Comparison of ENCODE assay signal across 17 cellular contexts in genomic region chr3:30344288-30344687, GRCh38.
DNase-seq lines count a peak whose midpoint lies in the region; ATAC-seq, FAIRE-seq and TF ChIP-seq lines count a peak whose summit lies in the region.
"Had no signal": no experiment of that assay in that cellular context is flagged by ENCODE, and none has a peak within 500 bp of the region (broad histone marks: within the 10 kb centered on the region; RNA-seq: fewer than 3 reads in every experiment).

No MANE protein-coding gene starts in this region.

- whole genome bisulfite sequencing in HepG2 (ENCODE audit: low lambda C conversion rate), result 85% methylated on average over 1 of the region's 1 CpG

- FAIRE-seq in HepG2 (lab: Jason Lieb, UNC), result peak; percentile 71

- H3K27ac ChIP-seq in Panc1 (ENCODE audit: low read length) (peak overlapping the region; percentile 85), HepG2 (ENCODE audit: extremely low read length, insufficient read depth, low read length) (peak overlapping the region; percentile 40), uterus (peak overlapping the region in 1 of 2 donors; percentile 74)

- H3K27me3 ChIP-seq in Panc1 (ENCODE audit: control insufficient read depth, insufficient read depth, low read length) (no peaks in the 10 kb centered on the region), HepG2 (ENCODE audit: control insufficient read depth in 1 of 2, insufficient read depth in 2 of 2, low read length in 2 of 2) (no peaks in the 10 kb centered on the region), uterus (no peaks in the 10 kb centered on the region)
- H3K27me3 ChIP-seq: BE2C, stomach had no signal

- peak in 1 of 2 experiments; percentile 86; a peak in 2 of 4 replicates for TF ChIP-seq EP300 in HepG2 (IDR thresholded peaks at IDR 0.05; ENCODE audit: low read depth in 2 of 2, low read length in 2 of 2)
- TF ChIP-seq EP300 in HepG2 (CRISPR knock-in tag; IDR thresholded peaks at IDR 0.05; ENCODE audit: borderline replicate concordance), result peak; percentile 37; the same call in 1 of the 2 replicates

- TF ChIP-seq POLR2A in HepG2 (IDR thresholded peaks at IDR 0.05; ENCODE audit: insufficient read depth in 1 of 2, low read depth in 2 of 2, low read length in 2 of 2) (no peak), uterus (IDR thresholded peaks at IDR 0.05) (no peak)

- H3K9me3 ChIP-seq in Panc1 (ENCODE audit: control insufficient read depth, insufficient read depth, low read depth, low read length) (no peaks in the 10 kb centered on the region; the same call in 1 of the 2 replicates), HepG2 (ENCODE audit: low read length) (no peaks in the 10 kb centered on the region), uterus (no peaks in the 10 kb centered on the region)
- H3K9me3 ChIP-seq: BE2C, stomach had no signal

- no peak for ATAC-seq in Panc1
- ATAC-seq in HepG2, result peak; percentile 88
- ATAC-seq: effector memory CD8-positive, alpha-beta T cell had no signal

- TF ChIP-seq CTCF in LNCaP clone FGC (IDR thresholded peaks at IDR 0.05; ENCODE audit: control insufficient read depth, extremely low read depth, insufficient read depth) (no peak), Panc1 (IDR thresholded peaks at IDR 0.05) (no peak), HepG2 (CRISPR knock-in tag; IDR thresholded peaks at IDR 0.05) (no peak), uterus (IDR thresholded peaks at IDR 0.05) (no peak)

- no peak overlapping the region for H2AFZ ChIP-seq in HepG2 (ENCODE audit: low read length)

- TF ChIP-seq RAD21 in HepG2 (CRISPR knock-in tag; IDR thresholded peaks at IDR 0.05), result no peak

- H3K9ac ChIP-seq in HepG2 (ENCODE audit: insufficient read depth, low read depth, low read length), result no peak overlapping the region

- no peaks in the 10 kb centered on the region for H3K36me3 ChIP-seq in Panc1 (ENCODE audit: control insufficient read depth, insufficient read depth, low read length)
- H3K36me3 ChIP-seq in HepG2 (replicated peaks in 1 of 2; ENCODE audit: control insufficient read depth in 1 of 2, insufficient read depth in 2 of 2, low read length in 2 of 2), result no peaks in the 10 kb centered on the region
- H3K36me3 ChIP-seq in uterus, result no peaks in the 10 kb centered on the region
- H3K36me3 ChIP-seq: BE2C, stomach had no signal

- no peaks in the 10 kb centered on the region for H4K20me1 ChIP-seq in HepG2 (ENCODE audit: insufficient read depth, low read length)

- in situ Hi-C loops in Panc1 (cut with HindIII; ENCODE audit: low pct_unique_long_range_greater_than_20kb, low sequenced_read_pairs), result no loop called here
- in situ Hi-C loops in HepG2 (cut with HindIII; ENCODE audit: extremely low pct_ligation_motif_present, low pct_unique_long_range_greater_than_20kb), result no loop called here

- H3K4me3 ChIP-seq in LNCaP clone FGC (ENCODE audit: low read depth, low read length), result no peak overlapping the region
- no peak overlapping the region for H3K4me3 ChIP-seq in Panc1 (ENCODE audit: low read depth in 2 of 2, low read length in 2 of 2)
- H3K4me3 ChIP-seq in HepG2 (replicated peaks in 1 of 3; ENCODE audit: insufficient read depth in 1 of 3, low read depth in 2 of 3, low read length in 3 of 3), result no peak overlapping the region
- H3K4me3 ChIP-seq in uterus, result no peak overlapping the region
- H3K4me3 ChIP-seq: stomach had no signal

- no peaks in the 10 kb centered on the region for H3K79me2 ChIP-seq in HepG2 (ENCODE audit: insufficient read depth, low read length)

- peak; percentile 77 for DNase-seq in DMS153 (lab: John Stamatoyannopoulos, UW)
- peak; percentile 27 for DNase-seq in LNCaP clone FGC (ENCODE audit: low read depth)
- no peak for DNase-seq in Panc1 (ENCODE audit: low read depth, low spot score)
- DNase-seq in HepG2 (ENCODE audit: low spot score), result peak; percentile 89
- DNase-seq in activated CD8-positive, alpha-beta memory T cell treated with anti-CD3 and anti-CD28 coated beads for 24 hours, result no peak
- no peak for DNase-seq in uterus
- DNase-seq in SKM-1 (lab: John Stamatoyannopoulos, UW; ENCODE audit: unreplicated experiment), result no peak
- DNase-seq: activated naive CD4-positive, alpha-beta T cell treated with anti-CD3 and anti-CD28 coated beads, Interleukin-2, amount 10 ng/mL, durations not matched to agents 7 days and 5 days; BE2C; DND-41; effector memory CD8-positive, alpha-beta T cell; foreskin fibroblast; KG1; midbrain; nucleus accumbens; stomach; SW 1271 had no signal

- H3K4me2 ChIP-seq in HepG2 (ENCODE audit: low read depth, low read length), result 0 out of 2 replicates have a peak overlapping the region, but pooled peaks have one; percentile 6

- CTCF ChIA-PET in Panc1 (lab: Charles Lee) (no interaction called here), HepG2 (lab: Yijun Ruan, JAX; ENCODE audit: low intra/inter-chr PET ratio, low total read pairs) (no interaction called here)

- no TSS peak for BruUV-seq in Panc1 (replicated peaks; lab: Mats Ljungman, UMichigan)
- no TSS peak for BruUV-seq in HepG2 (replicated peaks; lab: Mats Ljungman, UMichigan)

- POLR2A ChIA-PET in Panc1 (lab: Charles Lee) (no interaction called here), HepG2 (lab: Yijun Ruan, JAX) (interaction anchor here (1.1 to 2.3 kb wide), 3 partner anchors 85 to 287 kb away, joined by 4 to 10 read pairs (median 9); partner anchors contain the start of gene TGFBR2)

- H3K4me1 ChIP-seq in Panc1 (ENCODE audit: control insufficient read depth, insufficient read depth, low read length) (peaks cover 21% of the 10 kb centered on the region), HepG2 (ENCODE audit: insufficient read depth, low read length) (peaks cover 81% of the 10 kb centered on the region), uterus (no peaks in the 10 kb centered on the region)
- H3K4me1 ChIP-seq: BE2C had no signal

- intact Hi-C loops in Panc1 (cut with micrococcal nuclease; ENCODE audit: unreplicated experiment) (loop anchor here (5.0 kb wide), 1 partner anchor 263 kb away; the partner anchor contains the start of gene TGFBR2), HepG2 (cut with micrococcal nuclease; ENCODE audit: unreplicated experiment) (loop anchor here (10.0 kb wide), 2 partner anchors 89 to 229 kb away; no protein-coding TSS in a partner anchor), uterus (cut with DNase I; ENCODE audit: low total_unique reads) (no loop called here)

TF ChIP-seq in HepG2, 621 proteins besides CTCF, POLR2A, EP300 and RAD21 (continues in another document):
- TF ChIP-seq EZH2 (conservative IDR thresholded peaks at IDR 0.05; ENCODE audit: low read depth, low read length) (no peak), KDM6A (CRISPR knock-in tag; IDR thresholded peaks at IDR 0.05; ENCODE audit: low read depth) (0 out of 2 replicates have a peak, but pooled peaks have one; percentile 16), CREM (IDR thresholded peaks at IDR 0.05) (peak; percentile 70; the same call in 1 of the 2 replicates), CREM (CRISPR knock-in tag; IDR thresholded peaks at IDR 0.05) (no peak), PHB2 (IDR thresholded peaks at IDR 0.05; ENCODE audit: partially characterized antibody) (no peak), ZBTB39 (CRISPR knock-in tag; IDR thresholded peaks at IDR 0.05) (no peak), KAT8 (CRISPR knock-in tag; IDR thresholded peaks at IDR 0.05) (peak; percentile 58), ELF3 (CRISPR knock-in tag; IDR thresholded peaks at IDR 0.05) (peak; percentile 45; the same call in 1 of the 2 replicates), TOE1 (CRISPR knock-in tag; IDR thresholded peaks at IDR 0.05) (no peak), FOXA3 (CRISPR knock-in tag; IDR thresholded peaks at IDR 0.05) (peak; percentile 69), CEBPB (IDR thresholded peaks at IDR 0.05; ENCODE audit: borderline replicate concordance, low read depth, low read length) (peak; percentile 41; the same call in 1 of the 2 replicates), RCOR2 (CRISPR knock-in tag; IDR thresholded peaks at IDR 0.05) (peak; percentile 38; the same call in 1 of the 2 replicates), ZNF354B (CRISPR knock-in tag; IDR thresholded peaks at IDR 0.05) (no peak), SNAPC5 (CRISPR knock-in tag; IDR thresholded peaks at IDR 0.05; ENCODE audit: borderline replicate concordance) (no peak), HMG20A (CRISPR knock-in tag; IDR thresholded peaks at IDR 0.05; ENCODE audit: borderline replicate concordance) (peak; percentile 73), SOX13 (IDR thresholded peaks at IDR 0.05) (no peak), SOX13 (CRISPR knock-in tag; conservative IDR thresholded peaks at IDR 0.05 in 1 of 2, IDR thresholded peaks at IDR 0.05 in 1 of 2) (peak in 1 of 2 experiments; percentile 82; a peak in 2 of 4 replicates)

Comparison
In these comparisons a context has a peak if more than half of its experiments do, and no peak if none do; other contexts are left out.
1. DNase-seq: peak in DMS153 (single experiment), LNCaP clone FGC (single experiment) and HepG2 (single experiment); none in Panc1 (single experiment), activated CD8-positive, alpha-beta memory T cell treated with anti-CD3 and anti-CD28 coated beads for 24 hours (single experiment), uterus (0 of 2) and SKM-1 (single experiment).